Comparison of ENCODE assay signal across 8 cellular contexts in genomic region chr5:132747693-132748440, GRCh38. TPM values are rescaled to one million over a fixed set of nuclear protein-coding genes. Genes with fewer than 3 reads are reported as not detected.
DNase-seq lines count a peak whose midpoint lies in the region; ATAC-seq and TF ChIP-seq lines count a peak whose summit lies in the region.

No MANE protein-coding gene starts in this region.

- H3K4me1 ChIP-seq in BLaER1 (no peaks in the 10 kb centered on the region), mammary epithelial cell (ENCODE audit: insufficient read depth, low read length) (peaks cover 14% of the 10 kb centered on the region), vagina (peaks cover 6% of the 10 kb centered on the region)

- 48% methylated on average over 13 of the region's 69 CpGs for WGBS in mammary epithelial cell (ENCODE audit: low coverage, missing lambda C conversion rate)

- H3K4me3 ChIP-seq in BLaER1 (peak overlapping the region; percentile 49; the same call in 1 of the 2 replicates), mammary epithelial cell (replicated peaks in 1 of 3; ENCODE audit: insufficient read depth in 1 of 3, low read depth in 2 of 3, low read length in 3 of 3) (peak overlapping the region in 1 of 3 experiments; percentile 53), vagina (peak overlapping the region; percentile 43)

- H3K36me3 ChIP-seq in BLaER1 (0 out of 2 replicates have a peak, but pooled peaks cover 7% of the 10 kb centered on the region), mammary epithelial cell (ENCODE audit: insufficient read depth, low read length) (no peaks in the 10 kb centered on the region), vagina (no peaks in the 10 kb centered on the region)

- H3K27me3 Mint-ChIP-seq in natural killer cell treated with Interleukin-12 subunit alpha and Interleukin-12 subunit beta and Interleukin-15 and Interleukin-18, amount 100 ng/mL, for 72 hours, result peaks cover 11 to 24% of the 10 kb centered on the region in 2 donors

- CTCF ChIA-PET in mammary epithelial cell (lab: Charles Lee; ENCODE audit: low non-redundant PET), result no interaction called here

- H3K27me3 ChIP-seq in BLaER1 (peaks cover 33% of the 10 kb centered on the region), mammary epithelial cell (ENCODE audit: insufficient read depth, low read length) (no peaks in the 10 kb centered on the region), vagina (no peaks in the 10 kb centered on the region)

- no peak overlapping the region for H3K27ac Mint-ChIP-seq in natural killer cell treated with Interleukin-12 subunit alpha and Interleukin-12 subunit beta and Interleukin-15 and Interleukin-18, amount 100 ng/mL, for 72 hours

- no peak for TF ChIP-seq POLR2A in vagina (IDR thresholded peaks at IDR 0.05)

- TF ChIP-seq CTCF in mammary epithelial cell (conservative IDR thresholded peaks at IDR 0.05 in 1 of 2, IDR thresholded peaks at IDR 0.05 in 1 of 2; ENCODE audit: extremely low read depth in 1 of 2, insufficient read depth in 1 of 2, low read depth in 1 of 2, low read length in 2 of 2) (no peak), vagina (IDR thresholded peaks at IDR 0.05) (no peak)

- peak; percentile 55 for DNase-seq in RPMI8226
- DNase-seq in mammary epithelial cell, result no peak
- DNase-seq in natural killer cell treated with Interleukin-12 subunit alpha and Interleukin-12 subunit beta and Interleukin-15 and Interleukin-18, amount 100 ng/mL, for 72 hours (ENCODE audit: low spot score), result no peak
- DNase-seq in vagina (ENCODE audit: extremely low spot score in 2 of 2), result no peak
- DNase-seq in NCI-H146 treated with DMSO at 0.1 percent for 48 hours (lab: John Stamatoyannopoulos, UW; ENCODE audit: unreplicated experiment), result no peak

- peak overlapping the region; percentile 80 for H2AFZ ChIP-seq in mammary epithelial cell (ENCODE audit: low read depth, low read length)

- BruUV-seq in mammary epithelial cell (replicated peaks; lab: Mats Ljungman, UMichigan), result no TSS peak

- no peak overlapping the region for H3K9ac ChIP-seq in BLaER1
- H3K9ac ChIP-seq in mammary epithelial cell (ENCODE audit: insufficient read depth, low read length), result no peak overlapping the region

- H3K79me2 ChIP-seq in mammary epithelial cell (ENCODE audit: insufficient read depth, low read length), result no peaks in the 10 kb centered on the region

- no peaks in the 10 kb centered on the region for H4K20me1 ChIP-seq in BLaER1
- H4K20me1 ChIP-seq in mammary epithelial cell (ENCODE audit: insufficient read depth, low read length), result no peaks in the 10 kb centered on the region

- H3K36me3 Mint-ChIP-seq in natural killer cell treated with Interleukin-12 subunit alpha and Interleukin-12 subunit beta and Interleukin-15 and Interleukin-18, amount 100 ng/mL, for 72 hours, result no peaks in the 10 kb centered on the region

- peak in 1 of 2 donors; percentile 35 for ATAC-seq in natural killer cell treated with Interleukin-12 subunit alpha and Interleukin-12 subunit beta and Interleukin-15 and Interleukin-18, amount 100 ng/mL, for 72 hours
- ATAC-seq in GM21619 (IDR thresholded peaks at IDR 0.05; ENCODE audit: unreplicated experiment) (no peak), HG03108 (IDR thresholded peaks at IDR 0.05; ENCODE audit: unreplicated experiment) (no peak)

- intact Hi-C loops in mammary epithelial cell (cut with micrococcal nuclease) (no loop called here), vagina (cut with DNase I) (no loop called here)

- in situ Hi-C loops in mammary epithelial cell (cut with MboI; ENCODE audit: low sequenced_read_pairs in 2 of 2), result no loop called here

- peak overlapping the region; percentile 27 for H3K4me3 Mint-ChIP-seq in natural killer cell treated with Interleukin-12 subunit alpha and Interleukin-12 subunit beta and Interleukin-15 and Interleukin-18, amount 100 ng/mL, for 72 hours

- H3K9me3 ChIP-seq in BLaER1 (peaks cover 15% of the 10 kb centered on the region), mammary epithelial cell (replicated peaks; ENCODE audit: insufficient read depth, low read length) (no peaks in the 10 kb centered on the region), vagina (no peaks in the 10 kb centered on the region)

- no peaks in the 10 kb centered on the region for H3K9me3 Mint-ChIP-seq in natural killer cell treated with Interleukin-12 subunit alpha and Interleukin-12 subunit beta and Interleukin-15 and Interleukin-18, amount 100 ng/mL, for 72 hours

- no peak overlapping the region for H3K4me2 ChIP-seq in BLaER1
- peak overlapping the region; percentile 84 for H3K4me2 ChIP-seq in mammary epithelial cell (ENCODE audit: insufficient read depth, low read depth, low read length)

- H3K27ac ChIP-seq in BLaER1, result no peak overlapping the region
- no peak overlapping the region for H3K27ac ChIP-seq in mammary epithelial cell (ENCODE audit: insufficient read depth, low read depth, low read length)
- H3K27ac ChIP-seq in vagina, result no peak overlapping the region

- dilution Hi-C loops in mammary epithelial cell (cut with HindIII; ENCODE audit: low sequenced_read_pairs), result no loop called here

- H3K4me1 Mint-ChIP-seq in natural killer cell treated with Interleukin-12 subunit alpha and Interleukin-12 subunit beta and Interleukin-15 and Interleukin-18, amount 100 ng/mL, for 72 hours (ENCODE audit: low read depth in 2 of 2), result peaks cover 0 to 14% of the 10 kb centered on the region in 2 donors

RNA-seq across cellular contexts. Expression of gene CCNI2, which starts 0.6 kb away (rescaled TPM):
- total RNA-seq in mammary epithelial cell, result not detected
- 0.09 TPM for polyA plus RNA-seq in mammary epithelial cell
- not detected for polyA minus RNA-seq in mammary epithelial cell
- total RNA-seq in natural killer cell treated with Interleukin-12 subunit alpha and Interleukin-12 subunit beta and Interleukin-15 and Interleukin-18, amount 100 ng/mL, for 72 hours, result 1 to 10 TPM; 1.1 to 3.9 TPM
- not detected for total RNA-seq in vagina

RNA-seq across cellular contexts. Expression of gene KIF3A, which starts 10.5 kb away (rescaled TPM):
- total RNA-seq in mammary epithelial cell, result 10 to 100 TPM; 11.3 to 28.5 TPM
- polyA plus RNA-seq in mammary epithelial cell, result 5.7 TPM
- polyA minus RNA-seq in mammary epithelial cell, result 14.6 TPM
- 10 to 100 TPM; 17.4 to 34.5 TPM for total RNA-seq in natural killer cell treated with Interleukin-12 subunit alpha and Interleukin-12 subunit beta and Interleukin-15 and Interleukin-18, amount 100 ng/mL, for 72 hours
- 20.6 TPM for total RNA-seq in vagina

RNA-seq across cellular contexts. Expression of gene SEPTIN8, which starts 29.2 kb away (rescaled TPM):
- 10 to 100 TPM; 41.0 to 57.5 TPM for total RNA-seq in mammary epithelial cell
- 46.4 TPM for polyA plus RNA-seq in mammary epithelial cell
- polyA minus RNA-seq in mammary epithelial cell, result 69.7 TPM
- total RNA-seq in natural killer cell treated with Interleukin-12 subunit alpha and Interleukin-12 subunit beta and Interleukin-15 and Interleukin-18, amount 100 ng/mL, for 72 hours, result 10 to 100 TPM; 16.2 to 30.4 TPM
- 52.8 TPM for total RNA-seq in vagina
